ENCODE assay signal across 1 cellular context in genomic region chr17:19317359-19318095, GRCh38.
TF ChIP-seq lines count a peak whose summit lies in the region.

No MANE protein-coding gene starts in this region.

TF ChIP-seq in HepG2, 621 proteins besides CTCF, POLR2A, EP300 and RAD21 (continued from another document and continues in another):
- TF ChIP-seq ZNF878 (CRISPR knock-in tag; IDR thresholded peaks at IDR 0.05) (0 out of 2 replicates have a peak, but pooled peaks have one; percentile 52), ZNF607 (CRISPR knock-in tag; IDR thresholded peaks at IDR 0.05; ENCODE audit: borderline replicate concordance) (peak; percentile 34; the same call in 1 of the 2 replicates), PRDM10 (CRISPR knock-in tag; IDR thresholded peaks at IDR 0.05; ENCODE audit: low read depth) (peak; percentile 60; the same call in 1 of the 2 replicates), TFE3 (CRISPR knock-in tag; IDR thresholded peaks at IDR 0.05) (peak; percentile 29; the same call in 1 of the 2 replicates), ZEB1 (IDR thresholded peaks at IDR 0.05; ENCODE audit: insufficient replicate concordance, low read depth) (no peak), KDM5B (CRISPR knock-in tag; IDR thresholded peaks at IDR 0.05; ENCODE audit: borderline replicate concordance) (peak; percentile 15; the same call in 1 of the 2 replicates), ZNF441 (CRISPR knock-in tag; IDR thresholded peaks at IDR 0.05; ENCODE audit: borderline replicate concordance) (0 out of 2 replicates have a peak, but pooled peaks have one; percentile 25), NRL (CRISPR knock-in tag; IDR thresholded peaks at IDR 0.05; ENCODE audit: borderline replicate concordance) (0 out of 2 replicates have a peak, but pooled peaks have one; percentile 50), FOXA3 (CRISPR knock-in tag; IDR thresholded peaks at IDR 0.05) (peak; percentile 66), LBX2 (CRISPR knock-in tag; IDR thresholded peaks at IDR 0.05; ENCODE audit: borderline replicate concordance) (no peak), GMEB1 (CRISPR knock-in tag; IDR thresholded peaks at IDR 0.05; ENCODE audit: borderline replicate concordance) (peak; percentile 43; the same call in 1 of the 2 replicates), DNMT1 (CRISPR knock-in tag; IDR thresholded peaks at IDR 0.05) (0 out of 2 replicates have a peak, but pooled peaks have one; percentile 58), IKZF4 (CRISPR knock-in tag; IDR thresholded peaks at IDR 0.05; ENCODE audit: borderline replicate concordance, low read depth, not compliant biosample characterization) (no peak), KDM4B (CRISPR knock-in tag; IDR thresholded peaks at IDR 0.05) (0 out of 2 replicates have a peak, but pooled peaks have one; percentile 29), ZNF317 (CRISPR knock-in tag; IDR thresholded peaks at IDR 0.05) (peak; percentile 58; the same call in 1 of the 2 replicates), TIGD3 (CRISPR knock-in tag; IDR thresholded peaks at IDR 0.05; ENCODE audit: borderline replicate concordance) (no peak), TFAP4 (IDR thresholded peaks at IDR 0.05; ENCODE audit: borderline replicate concordance, low read depth) (peak; percentile 49; the same call in 1 of the 2 replicates), ZNF552 (CRISPR knock-in tag; IDR thresholded peaks at IDR 0.05; ENCODE audit: borderline replicate concordance) (no peak), SATB2 (CRISPR knock-in tag; IDR thresholded peaks at IDR 0.05) (no peak), DRAP1 (CRISPR knock-in tag; IDR thresholded peaks at IDR 0.05) (peak; percentile 59; the same call in 1 of the 2 replicates), ERF (CRISPR knock-in tag; IDR thresholded peaks at IDR 0.05) (peak; percentile 79; the same call in 1 of the 2 replicates), RXRB (CRISPR knock-in tag; IDR thresholded peaks at IDR 0.05; ENCODE audit: borderline replicate concordance) (peak; percentile 56; the same call in 1 of the 2 replicates), ZHX1 (CRISPR knock-in tag; IDR thresholded peaks at IDR 0.05; ENCODE audit: low read depth) (no peak), HOXA3 (CRISPR knock-in tag; IDR thresholded peaks at IDR 0.05) (peak; percentile 45), THAP11 (CRISPR knock-in tag; IDR thresholded peaks at IDR 0.05) (peak; percentile 59; the same call in 1 of the 2 replicates), PATZ1 (CRISPR knock-in tag; IDR thresholded peaks at IDR 0.05) (peak; percentile 89), RXRA (CRISPR knock-in tag; IDR thresholded peaks at IDR 0.05) (peak; percentile 68), REXO4 (CRISPR knock-in tag; IDR thresholded peaks at IDR 0.05; ENCODE audit: borderline replicate concordance) (no peak), ZFP91 (CRISPR knock-in tag; IDR thresholded peaks at IDR 0.05; ENCODE audit: borderline replicate concordance) (peak; percentile 80), ZSCAN31 (CRISPR knock-in tag; IDR thresholded peaks at IDR 0.05; ENCODE audit: low read depth) (peak; percentile 85), ETV6 (CRISPR knock-in tag; conservative IDR thresholded peaks at IDR 0.05) (no peak), HOXA7 (CRISPR knock-in tag; IDR thresholded peaks at IDR 0.05) (no peak), ZBTB33 (CRISPR knock-in tag; IDR thresholded peaks at IDR 0.05) (peak; percentile 46; the same call in 1 of the 2 replicates), GATAD1 (CRISPR knock-in tag; IDR thresholded peaks at IDR 0.05) (peak; percentile 37; the same call in 1 of the 2 replicates), ZFX (CRISPR knock-in tag; IDR thresholded peaks at IDR 0.05; ENCODE audit: low read depth) (0 out of 2 replicates have a peak, but pooled peaks have one; percentile 42), ZNF740 (CRISPR knock-in tag; IDR thresholded peaks at IDR 0.05) (0 out of 2 replicates have a peak, but pooled peaks have one; percentile 86)
